In the genomic region with DNA sequence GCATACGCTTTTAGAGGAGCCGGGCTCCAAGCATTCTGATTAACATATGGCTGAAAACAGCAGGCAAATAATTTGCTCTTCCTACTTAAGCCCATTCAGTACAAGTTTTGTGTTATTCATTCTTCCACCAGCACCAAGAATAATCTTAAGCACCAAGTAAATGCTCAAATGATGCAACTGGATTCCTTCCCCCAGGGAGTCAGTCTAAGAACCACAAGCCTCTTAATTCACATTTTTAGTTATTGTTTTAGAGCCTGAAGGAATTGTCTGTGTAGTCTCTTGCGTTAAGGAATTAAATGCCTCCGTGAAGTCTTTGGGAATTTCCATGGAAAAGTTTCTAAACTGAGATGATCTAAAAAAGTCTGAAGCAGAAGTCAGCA, we compare ENCODE assay signal across 26 cellular contexts.
DNase-seq lines count a peak whose midpoint lies in the region; ATAC-seq and TF ChIP-seq lines count a peak whose summit lies in the region.
"Had no signal": no experiment of that assay in that cellular context is flagged by ENCODE, and none has a peak within 500 bp of the region (broad histone marks: within the 10 kb centered on the region; RNA-seq: fewer than 3 reads in every experiment).

No MANE protein-coding gene starts in this region.

- H4K8ac ChIP-seq in IMR-90 (ENCODE audit: low read depth in 2 of 2, low read length in 2 of 2) (no peak overlapping the region), trophoblast cell (ENCODE audit: low read depth, low read length) (peak overlapping the region; percentile 47)

- ATAC-seq in IMR-90 (ENCODE audit: low read depth) (0 out of 2 replicates have a peak, but pooled peaks have one; percentile 24), HG02885 (IDR thresholded peaks at IDR 0.05; ENCODE audit: poor library complexity, unreplicated experiment) (no peak), GM19324 (IDR thresholded peaks at IDR 0.05; ENCODE audit: low FRiP score, unreplicated experiment) (no peak)
- ATAC-seq in stimulated activated naive CD8-positive, alpha-beta T cell treated with anti-CD3 and anti-CD28 coated beads, Interleukin-15, Interleukin-2, amounts not matched to agents 100 U/mL and 50 U/mL, for 24 hours: no peak
- ATAC-seq: HCT116; heart right ventricle; left cardiac atrium; stimulated activated effector memory CD8-positive, alpha-beta T cell treated with anti-CD3 and anti-CD28 coated beads, Interleukin-12 subunit alpha, Interleukin-12 subunit beta, amount 100 ng/mL, for 72 hours had no signal

- H2AK9ac ChIP-seq in IMR-90 (replicated peaks; ENCODE audit: low read depth, low read length, poor library complexity): no peak overlapping the region

- no CpG with 5 or more reads among the region's 4 CpGs for WGBS in IMR-90 (ENCODE audit: extremely low coverage in 2 of 2, insufficient read length in 1 of 2), 2 experiments
- no CpG with 5 or more reads among the region's 4 CpGs for WGBS in trophoblast cell (ENCODE audit: extremely low coverage, insufficient coverage, insufficient read length)

- H3K4me3 ChIP-seq in IMR-90 (ENCODE audit: insufficient read depth, low read depth, low read length): no peak overlapping the region
- no peak overlapping the region for H3K4me3 ChIP-seq in astrocyte of the spinal cord (ENCODE audit: low read depth, low read length)
- H3K4me3 ChIP-seq in trophoblast cell (ENCODE audit: low read depth, low read length): no peak overlapping the region
- H3K4me3 ChIP-seq: heart right ventricle, suprapubic skin had no signal

- CTCF ChIA-PET in IMR-90 (lab: Yijun Ruan, JAX): no interaction called here

- H3K27ac ChIP-seq in IMR-90 (ENCODE audit: insufficient read depth, low read length) (no peak overlapping the region), trophoblast cell (ENCODE audit: low read depth, low read length) (no peak overlapping the region)
- H3K27ac ChIP-seq: heart right ventricle, HL-60, suprapubic skin had no signal

- no peak overlapping the region for H2BK5ac ChIP-seq in IMR-90 (ENCODE audit: low read depth, low read length, poor library complexity, severe bottlenecking)
- H2BK5ac ChIP-seq in trophoblast cell (ENCODE audit: low read depth, low read length, poor library complexity): peak overlapping the region; percentile 49

- no peak for TF ChIP-seq RAD21 in IMR-90 (IDR thresholded peaks at IDR 0.05; ENCODE audit: low read length)

- H3K18ac ChIP-seq in IMR-90 (ENCODE audit: low read depth, low read length): no peak overlapping the region
- no peak overlapping the region for H3K18ac ChIP-seq in trophoblast cell (ENCODE audit: low read length)

- no peak overlapping the region for H4K5ac ChIP-seq in IMR-90 (ENCODE audit: low read depth, low read length)

- in situ Hi-C loops in IMR-90 (cut with MboI; ENCODE audit: low sequenced_read_pairs): no loop called here
- in situ Hi-C loops in astrocyte of the spinal cord (cut with HindIII; ENCODE audit: low sequenced_read_pairs): no loop called here

- H3K4me2 ChIP-seq in IMR-90 (ENCODE audit: low read depth, low read length): no peak overlapping the region
- no peak overlapping the region for H3K4me2 ChIP-seq in trophoblast cell (ENCODE audit: low read length)
- H3K4me2 ChIP-seq: SK-N-SH had no signal

- no peaks in the 10 kb centered on the region for H4K20me1 ChIP-seq in IMR-90 (ENCODE audit: insufficient read depth, low read length)

- BruUV-seq in IMR-90 (replicated peaks; lab: Mats Ljungman, UMichigan): no TSS peak

- H3K56ac ChIP-seq in IMR-90 (ENCODE audit: extremely low read depth, insufficient read depth, low read length): no peak overlapping the region

- H3K79me1 ChIP-seq in IMR-90 (ENCODE audit: low read depth in 1 of 2, low read length in 2 of 2) (no peaks in the 10 kb centered on the region), trophoblast cell (ENCODE audit: low read length) (peaks cover 17% of the 10 kb centered on the region)

- dilution Hi-C loops in IMR-90 (cut with HindIII; ENCODE audit: low sequenced_read_pairs, unreplicated experiment): no loop called here

- no peak for TF ChIP-seq POLR2A in IMR-90 (IDR thresholded peaks at IDR 0.05; ENCODE audit: low read depth, low read length)

- intact Hi-C loops in IMR-90 (cut with micrococcal nuclease): no loop called here

- DNase-seq in AG20443 (ENCODE audit: low spot score) (peak; percentile 4), IMR-90 (peak; percentile 31), astrocyte of the spinal cord (ENCODE audit: low read depth, low spot score) (peak; percentile 8), trophoblast cell (peak; percentile 23 to 70), NCI-H510A (lab: John Stamatoyannopoulos, UW) (no peak)
- no peak for DNase-seq in stimulated activated naive CD8-positive, alpha-beta T cell treated with anti-CD3 and anti-CD28 coated beads, Interleukin-15, Interleukin-2, amounts not matched to agents 100 U/mL and 50 U/mL, for 24 hours
- DNase-seq: activated B cell treated with CpG ODN at 0.5 μM for 24 hours; activated CD4-positive, alpha-beta T cell treated with anti-CD3 and anti-CD28 coated beads, Interleukin-2, amount 50 U/mL, for 4 hours; CD4-positive, alpha-beta memory T cell; foreskin fibroblast; heart right ventricle; left cardiac atrium; mammary epithelial cell; NCI-H1048; NCI-H187 treated with DMSO at 0.1 percent for 48 hours; NCI-H2227 treated with DMSO at 0.1 percent for 48 hours; NCI-H774; SK-N-SH; small intestine; T-helper 2 cell had no signal

- H2AK5ac ChIP-seq in IMR-90 (ENCODE audit: low read depth, low read length) (no peak overlapping the region), trophoblast cell (ENCODE audit: low read length) (no peak overlapping the region)

- H3K9me1 ChIP-seq in IMR-90 (ENCODE audit: insufficient read depth, low read length): no peaks in the 10 kb centered on the region

- H3K4ac ChIP-seq in IMR-90 (ENCODE audit: low read depth, low read length): no peak overlapping the region
- H3K4ac ChIP-seq in trophoblast cell (ENCODE audit: low read depth, low read length): no peak overlapping the region

- H4K12ac ChIP-seq in trophoblast cell (ENCODE audit: low read depth, low read length): no peak overlapping the region

- H2BK15ac ChIP-seq in IMR-90 (ENCODE audit: low read depth, low read length): no peak overlapping the region

- POLR2A ChIA-PET in IMR-90 (lab: Charles Lee; ENCODE audit: unreplicated experiment): no interaction called here

- no peaks in the 10 kb centered on the region for H3K36me3 ChIP-seq in IMR-90 (ENCODE audit: control insufficient read depth, insufficient read depth, low read length)
- H3K36me3 ChIP-seq in trophoblast cell (ENCODE audit: control insufficient read depth in 1 of 2, insufficient read depth in 2 of 2, low read length in 2 of 2): peaks cover 0 to 3% of the 10 kb centered on the region in 2 experiments
- H3K36me3 ChIP-seq: heart right ventricle, suprapubic skin had no signal

- H2BK12ac ChIP-seq in trophoblast cell (ENCODE audit: low read length): no peak overlapping the region

- H3K23ac ChIP-seq in IMR-90 (ENCODE audit: low read depth, low read length) (no peak overlapping the region), trophoblast cell (ENCODE audit: low read length) (no peak overlapping the region)

- H2BK120ac ChIP-seq in IMR-90 (ENCODE audit: low read depth, low read length): no peak overlapping the region
- no peak overlapping the region for H2BK120ac ChIP-seq in trophoblast cell (ENCODE audit: insufficient read depth, low read length, poor library complexity)

- no peak overlapping the region for H2AFZ ChIP-seq in IMR-90 (replicated peaks; ENCODE audit: low read length, poor library complexity)
- no peak overlapping the region for H2AFZ ChIP-seq in trophoblast cell (ENCODE audit: insufficient read depth, low read length, poor library complexity)

- H3K27me3 ChIP-seq in IMR-90 (ENCODE audit: control insufficient read depth, insufficient read depth, low read length) (no peaks in the 10 kb centered on the region; the same call in 1 of the 2 replicates), trophoblast cell (ENCODE audit: insufficient read depth, low read length) (no peaks in the 10 kb centered on the region)
- H3K27me3 ChIP-seq: suprapubic skin had no signal

- H3K79me2 ChIP-seq in trophoblast cell (ENCODE audit: control insufficient read depth, insufficient read depth, low read length, poor library complexity): peaks cover 5% of the 10 kb centered on the region

- no peak overlapping the region for H2BK20ac ChIP-seq in IMR-90 (ENCODE audit: low read depth, low read length)

- H3K9me3 ChIP-seq in IMR-90 (ENCODE audit: control insufficient read depth, insufficient read depth, low read length) (no peaks in the 10 kb centered on the region), trophoblast cell (ENCODE audit: insufficient read depth, low read depth, low read length) (peaks cover 4% of the 10 kb centered on the region)
- H3K9me3 ChIP-seq: heart right ventricle, SK-N-SH, suprapubic skin had no signal

- H4K91ac ChIP-seq in IMR-90 (ENCODE audit: insufficient read depth, low read depth, low read length): no peak overlapping the region
- H4K91ac ChIP-seq in trophoblast cell (ENCODE audit: low read depth, low read length): peak overlapping the region; percentile 62

- H3K9ac ChIP-seq in IMR-90 (ENCODE audit: low read depth, low read length): no peak overlapping the region
- no peak overlapping the region for H3K9ac ChIP-seq in trophoblast cell (ENCODE audit: low read length)
- H3K9ac ChIP-seq: SK-N-SH had no signal

- no peak for TF ChIP-seq CTCF in IMR-90 (conservative IDR thresholded peaks at IDR 0.05; ENCODE audit: low read depth, low read length)
- no peak for TF ChIP-seq CTCF in astrocyte of the spinal cord (IDR thresholded peaks at IDR 0.05; ENCODE audit: low read depth, low read length)

- H3K14ac ChIP-seq in IMR-90 (replicated peaks; ENCODE audit: low read depth, low read length) (no peak overlapping the region), trophoblast cell (ENCODE audit: low read length) (no peak overlapping the region)

- H3K4me1 ChIP-seq in IMR-90 (ENCODE audit: control insufficient read depth, insufficient read depth, low read length): no peaks in the 10 kb centered on the region
- peaks cover 4 to 10% of the 10 kb centered on the region in 2 experiments for H3K4me1 ChIP-seq in trophoblast cell (ENCODE audit: control insufficient read depth in 1 of 2, insufficient read depth in 2 of 2, low read length in 2 of 2)
- H3K4me1 ChIP-seq: heart right ventricle, suprapubic skin had no signal

TF ChIP-seq in IMR-90, 13 proteins besides CTCF, POLR2A, EP300 and RAD21:
- TF ChIP-seq MXI1 (IDR thresholded peaks at IDR 0.05; ENCODE audit: borderline replicate concordance, low read depth, low read length): no peak

Comparison
In these comparisons a context has a peak if more than half of its experiments do, and no peak if none do; other contexts are left out.
1. DNase-seq: peak in AG20443 (single experiment), IMR-90 (single experiment), astrocyte of the spinal cord (single experiment) and trophoblast cell (2 of 2); none in stimulated activated naive CD8-positive, alpha-beta T cell treated with anti-CD3 and anti-CD28 coated beads, Interleukin-15, Interleukin-2, amounts not matched to agents 100 U/mL and 50 U/mL, for 24 hours (single experiment) and NCI-H510A (single experiment).